In the genomic region with DNA sequence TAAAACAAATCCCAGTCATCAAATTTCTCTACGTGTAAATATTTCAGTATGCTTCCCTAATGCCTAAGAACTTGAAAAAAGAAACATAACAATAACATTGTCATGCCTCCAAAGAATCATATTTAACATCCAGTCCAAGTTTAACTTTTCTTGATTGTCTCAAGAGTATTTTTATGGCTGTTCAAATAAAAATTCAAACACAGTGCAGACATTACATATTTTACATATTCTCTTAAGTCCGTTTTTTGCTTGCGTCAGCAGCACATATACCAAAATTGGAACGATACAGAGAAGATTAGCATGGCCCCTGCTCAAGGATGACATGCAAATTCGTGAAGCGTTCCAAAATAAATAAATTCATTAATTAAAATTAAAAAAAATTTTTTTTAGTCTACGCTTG, we compare ENCODE assay signal across 9 cellular contexts.
"Had no signal": no experiment of that assay in that cellular context is flagged by ENCODE, and none has a peak within 500 bp of the region (broad histone marks: within the 10 kb centered on the region; RNA-seq: fewer than 3 reads in every experiment).

No MANE protein-coding gene starts in this region.

- H3K36me3 ChIP-seq: HAP-1 had no signal

- H3K4me3 ChIP-seq: GM23338, HAP-1, K562 had no signal

- FAIRE-seq: H1, H54, HTR-8/SVneo, K562 had no signal

- ATAC-seq: GM23338, HCT116, K562 had no signal

- H3K4me3 Mint-ChIP-seq: GM23338 had no signal

- DNase-seq: IMR-90, KG1 had no signal

- H3K27ac Mint-ChIP-seq: GM23338 had no signal

- H3K4me2 ChIP-seq: GM23338 had no signal

- H3K4me1 ChIP-seq: HAP-1 had no signal
